18 cellular contexts compared by ENCODE assay signal in genomic region chr9:73402081-73403028, GRCh38.
A peak's percentile ranks its signal among the peaks of the same experiment; 100 is the strongest.
DNase-seq lines count a peak whose midpoint lies in the region; ATAC-seq, FAIRE-seq and TF ChIP-seq lines count a peak whose summit lies in the region.
"Had no signal": no experiment of that assay in that cellular context is flagged by ENCODE, and none has a peak within 500 bp of the region (broad histone marks: within the 10 kb centered on the region; RNA-seq: fewer than 3 reads in every experiment).

No MANE protein-coding gene starts in this region.

- no peaks in the 10 kb centered on the region for H3K9me3 ChIP-seq in cardiac muscle cell (ENCODE audit: low read depth)
- peaks cover 0 to 24% of the 10 kb centered on the region in 2 donors for H3K9me3 ChIP-seq in right atrium auricular region
- no peaks in the 10 kb centered on the region for H3K9me3 ChIP-seq in PC-3 (ENCODE audit: low read length)
- peaks cover 0 to 31% (median 19%) of the 10 kb centered on the region in 8 donors for H3K9me3 ChIP-seq in spleen

- no peaks in the 10 kb centered on the region for H3K27me3 ChIP-seq in cardiac muscle cell
- no peaks in the 10 kb centered on the region for H3K27me3 ChIP-seq in right atrium auricular region
- no peaks in the 10 kb centered on the region for H3K27me3 ChIP-seq in PC-3 (ENCODE audit: low read length)
- no peaks in the 10 kb centered on the region for H3K27me3 ChIP-seq in spleen (replicated peaks in 1 of 7)
- H3K27me3 ChIP-seq: BLaER1 treated with 17β-estradiol and CSF1 and Interleukin-3, amounts not matched to agents 10 nM and 100 nM had no signal

- H3K9me2 ChIP-seq in PC-3 (replicated peaks; ENCODE audit: low read length): no peaks in the 10 kb centered on the region

- BruUV-seq in PC-3 (replicated peaks; lab: Mats Ljungman, UMichigan): no TSS peak

- H3K27ac ChIP-seq in cardiac muscle cell (peak overlapping the region; percentile 41), right atrium auricular region (no peak overlapping the region), PC-3 (ENCODE audit: low read length) (no peak overlapping the region), spleen (no peak overlapping the region)
- H3K27ac ChIP-seq: A549; BLaER1 treated with 17β-estradiol and CSF1 and Interleukin-3, amounts not matched to agents 10 nM and 100 nM had no signal

- POLR2A ChIA-PET in PC-3 (lab: Charles Lee; ENCODE audit: unreplicated experiment): no interaction called here

- peaks cover 12% of the 10 kb centered on the region for H3K4me1 ChIP-seq in cardiac muscle cell (ENCODE audit: low read depth)
- H3K4me1 ChIP-seq in right atrium auricular region: no peaks in the 10 kb centered on the region
- no peaks in the 10 kb centered on the region for H3K4me1 ChIP-seq in PC-3 (ENCODE audit: insufficient read depth, low read length)
- H3K4me1 ChIP-seq in spleen: no peaks in the 10 kb centered on the region
- H3K4me1 ChIP-seq: A549; BLaER1 treated with 17β-estradiol and CSF1 and Interleukin-3, amounts not matched to agents 10 nM and 100 nM had no signal

- H3K4me3 ChIP-seq in cardiac muscle cell: no peak overlapping the region
- no peak overlapping the region for H3K4me3 ChIP-seq in right atrium auricular region
- H3K4me3 ChIP-seq in PC-3 (ENCODE audit: low read length): no peak overlapping the region
- H3K4me3 ChIP-seq in spleen: no peak overlapping the region
- H3K4me3 ChIP-seq: A549; BLaER1 treated with 17β-estradiol and CSF1 and Interleukin-3, amounts not matched to agents 10 nM and 100 nM; GM23338 had no signal

- no peak overlapping the region for H2AFZ ChIP-seq in PC-3 (ENCODE audit: low read length)
- H2AFZ ChIP-seq: GM23338 had no signal

- no peak for ATAC-seq in PC-3
- ATAC-seq: A549, GM23338 had no signal

- no peaks in the 10 kb centered on the region for H4K20me1 ChIP-seq in PC-3 (ENCODE audit: low read length)
- H4K20me1 ChIP-seq: BLaER1 treated with 17β-estradiol and CSF1 and Interleukin-3, amounts not matched to agents 10 nM and 100 nM had no signal

- intact Hi-C loops in PC-3 (cut with micrococcal nuclease): no loop called here
- intact Hi-C loops in spleen (cut with DNase I; ENCODE audit: low total_unique reads): no loop called here

- no peak overlapping the region for H3K9ac ChIP-seq in PC-3 (ENCODE audit: low read length)
- H3K9ac ChIP-seq: BLaER1 treated with 17β-estradiol and CSF1 and Interleukin-3, amounts not matched to agents 10 nM and 100 nM had no signal

- no peaks in the 10 kb centered on the region for H3K36me3 ChIP-seq in cardiac muscle cell
- H3K36me3 ChIP-seq in right atrium auricular region: no peaks in the 10 kb centered on the region
- no peaks in the 10 kb centered on the region for H3K36me3 ChIP-seq in PC-3 (ENCODE audit: low read depth, low read length)
- H3K36me3 ChIP-seq in spleen: no peaks in the 10 kb centered on the region
- H3K36me3 ChIP-seq: BLaER1 treated with 17β-estradiol and CSF1 and Interleukin-3, amounts not matched to agents 10 nM and 100 nM had no signal

- DNase-seq in cardiac muscle cell (ENCODE audit: low read depth in 1 of 2, low spot score in 1 of 2) (no peak), right atrium auricular region (ENCODE audit: low spot score) (no peak), PC-3 (peak; percentile 21), myocyte (ENCODE audit: low read depth) (peak; percentile 56), spleen (peak; percentile 33), frontal cortex (ENCODE audit: low spot score in 2 of 2) (no peak), RPMI8226 (no peak)
- no peak for DNase-seq in stimulated activated naive CD4-positive, alpha-beta T cell treated with Interleukin-2 at 50 U/mL for 16 hours (lab: John Stamatoyannopoulos, UW)
- DNase-seq: CD8-positive, alpha-beta memory T cell; DMS53; Kasumi-1; NCI-H1105 treated with DMSO at 0.1 percent for 48 hours; NCI-H1694 treated with DMSO at 0.1 percent for 48 hours; NCI-H510A treated with DMSO at 0.1 percent for 48 hours; NCI-H82 had no signal

- TF ChIP-seq POLR2A in spleen (IDR thresholded peaks at IDR 0.05): no peak

- TF ChIP-seq CTCF in cardiac muscle cell (IDR thresholded peaks at IDR 0.05; ENCODE audit: low read depth, low read length) (no peak), right atrium auricular region (IDR thresholded peaks at IDR 0.05) (no peak), PC-3 (conservative IDR thresholded peaks at IDR 0.05; ENCODE audit: low read depth, low read length) (no peak), spleen (IDR thresholded peaks at IDR 0.05 in 8 of 11, conservative IDR thresholded peaks at IDR 0.05 in 3 of 11) (no peak)

- FAIRE-seq in frontal cortex (lab: Jason Lieb, UNC): no peak
- FAIRE-seq: A549 had no signal

- no peak overlapping the region for H3K4me2 ChIP-seq in PC-3 (ENCODE audit: low read length)
- H3K4me2 ChIP-seq: A549; BLaER1 treated with 17β-estradiol and CSF1 and Interleukin-3, amounts not matched to agents 10 nM and 100 nM; GM23338 had no signal

- 82 to 92% (median 88%) methylated on average over 4 of the region's 4 CpGs for WGBS in spleen, 5 donors

- no peaks in the 10 kb centered on the region for H3K79me2 ChIP-seq in PC-3 (ENCODE audit: low read length)

- no peaks in the 10 kb centered on the region for H3F3A ChIP-seq in PC-3 (ENCODE audit: low read length, unreplicated experiment)

- CTCF ChIA-PET in PC-3 (lab: Charles Lee): no interaction called here

Comparison
In these comparisons a context has a peak if more than half of its experiments do, and no peak if none do; other contexts are left out.
1. DNase-seq: peak in PC-3 (single experiment), myocyte (single experiment) and spleen (single experiment); none in cardiac muscle cell (0 of 2), right atrium auricular region (single experiment), stimulated activated naive CD4-positive, alpha-beta T cell treated with Interleukin-2 at 50 U/mL for 16 hours (single experiment), frontal cortex (0 of 2) and RPMI8226 (single experiment).